In genomic region chr9:69546265-69546664, GRCh38 we compare ENCODE assay signal across 1 cellular context.
TF ChIP-seq lines count a peak whose summit lies in the region.

No MANE protein-coding gene starts in this region.

TF ChIP-seq in K562, 482 proteins besides CTCF, POLR2A, EP300 and RAD21 (continued from another document):
- TF ChIP-seq RBM22 (IDR thresholded peaks at IDR 0.05; ENCODE audit: low read depth, low read length, poor library complexity, severe bottlenecking), result no peak
- TF ChIP-seq AFF4 (CRISPR knock-in tag; IDR thresholded peaks at IDR 0.05), result no peak
